In the genomic region with DNA sequence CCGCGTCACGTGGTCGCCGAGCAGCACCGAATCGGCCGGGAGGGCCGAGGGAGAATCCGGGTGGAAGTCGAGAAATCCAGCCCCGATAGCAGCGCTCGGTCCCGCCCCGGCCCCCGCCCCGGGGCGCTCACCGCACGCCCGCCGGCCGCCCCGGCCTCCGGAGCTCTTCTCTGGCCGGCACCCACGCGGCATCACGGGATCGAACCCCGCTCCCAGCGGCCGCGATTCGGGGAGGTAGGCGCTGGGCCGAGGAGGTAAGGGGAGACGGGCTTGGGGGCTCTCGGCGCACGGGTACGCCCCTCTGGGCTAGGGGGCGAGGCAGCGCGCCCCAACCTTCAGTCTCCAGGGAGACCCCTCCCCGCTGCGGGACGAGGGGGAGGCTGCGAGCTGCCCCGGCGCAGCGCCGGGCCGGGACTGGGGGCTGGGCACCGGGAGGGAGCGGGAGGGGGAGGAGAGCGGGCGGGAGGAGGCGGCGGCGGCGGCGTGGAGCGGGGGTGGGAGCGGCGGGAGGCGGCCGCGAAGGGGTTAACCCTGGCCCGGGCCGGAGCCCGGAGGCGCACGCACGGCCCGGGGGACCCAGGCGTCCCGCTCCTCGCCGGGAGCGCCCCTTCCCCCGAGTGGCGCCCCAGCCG, we compare ENCODE assay signal across 7 cellular contexts. TPM values are rescaled to one million over a fixed set of nuclear protein-coding genes. Genes with fewer than 3 reads are reported as not detected.
A peak's percentile ranks its signal among the peaks of the same experiment; 100 is the strongest.
DNase-seq lines count a peak whose midpoint lies in the region; ATAC-seq and TF ChIP-seq lines count a peak whose summit lies in the region.

No MANE protein-coding gene starts in this region.

- peaks cover 37% of the 10 kb centered on the region for H3K4me1 ChIP-seq in neural progenitor cell
- peaks cover 4 to 33% of the 10 kb centered on the region in 2 donors for H3K4me1 ChIP-seq in uterus

- peaks cover 38% of the 10 kb centered on the region for H4K20me1 ChIP-seq in neural progenitor cell (ENCODE audit: low read depth)

- peak overlapping the region; percentile 90 for H3K27ac ChIP-seq in neural progenitor cell
- H3K27ac ChIP-seq in uterus, result peak overlapping the region; percentile 86 to 94

- no peak for TF ChIP-seq CTCF in fibroblast of pulmonary artery (IDR thresholded peaks at IDR 0.05; ENCODE audit: low read length, missing control alignments)
- no peak for TF ChIP-seq CTCF in neural progenitor cell (IDR thresholded peaks at IDR 0.05)
- no peak for TF ChIP-seq CTCF in uterus (IDR thresholded peaks at IDR 0.05)

- H3K4me2 ChIP-seq in neural progenitor cell, result peak overlapping the region; percentile 92

- peak; percentile 48 for DNase-seq in LHCN-M2 (ENCODE audit: low read depth)
- DNase-seq in activated T-cell treated with anti-CD3 and anti-CD28 coated beads, Interleukin-2, amount 50 U/mL, for 72 hours, result peak; percentile 23 to 39
- DNase-seq in fibroblast of pulmonary artery (ENCODE audit: low read depth), result peak; percentile 50
- peak; percentile 81 for DNase-seq in neural progenitor cell (ENCODE audit: low spot score)
- peak; percentile 69 to 73 for DNase-seq in uterus
- DNase-seq in Kasumi-1 (lab: John Stamatoyannopoulos, UW), result no peak

- H3K4me1 Mint-ChIP-seq in activated T-cell treated with anti-CD3 and anti-CD28 coated beads, Interleukin-2, amount 50 U/mL, for 72 hours (ENCODE audit: low read depth), result peaks cover 8% of the 10 kb centered on the region
- H3K4me1 Mint-ChIP-seq in neural progenitor cell, result peaks cover 54% of the 10 kb centered on the region

- peaks cover 11% of the 10 kb centered on the region for H3K27me3 Mint-ChIP-seq in activated T-cell treated with anti-CD3 and anti-CD28 coated beads, Interleukin-2, amount 50 U/mL, for 72 hours (ENCODE audit: low read depth)
- H3K27me3 Mint-ChIP-seq in neural progenitor cell (ENCODE audit: insufficient read depth, low read depth), result peaks cover 5% of the 10 kb centered on the region

- H3K4me3 ChIP-seq in fibroblast of pulmonary artery (replicated peaks; ENCODE audit: low read depth, low read length) (peak overlapping the region; percentile 80), neural progenitor cell (peak overlapping the region; percentile 99), uterus (peak overlapping the region; percentile 61 to 77)

- no peak overlapping the region for H3K27ac Mint-ChIP-seq in activated T-cell treated with anti-CD3 and anti-CD28 coated beads, Interleukin-2, amount 50 U/mL, for 72 hours
- no peak overlapping the region for H3K27ac Mint-ChIP-seq in neural progenitor cell

- peak overlapping the region; percentile 82 for H3K9ac ChIP-seq in neural progenitor cell

- peaks cover 42% of the 10 kb centered on the region for H3F3A ChIP-seq in neural progenitor cell (ENCODE audit: low read depth)

- TF ChIP-seq POLR2A in GM18505 (IDR thresholded peaks at IDR 0.05; ENCODE audit: borderline replicate concordance, extremely low read depth, insufficient read depth, insufficient read length) (peak; percentile 47), uterus (IDR thresholded peaks at IDR 0.05) (peak in 1 of 2 donors; percentile 43)

- peaks cover 46% of the 10 kb centered on the region for H3K79me2 ChIP-seq in neural progenitor cell (ENCODE audit: low read depth)

- H3K27me3 ChIP-seq in neural progenitor cell (no peaks in the 10 kb centered on the region), uterus (no peaks in the 10 kb centered on the region)

- peak; percentile 24 for ATAC-seq in GM18505 (IDR thresholded peaks at IDR 0.05; ENCODE audit: unreplicated experiment)
- peak; percentile 65 to 67 for ATAC-seq in activated T-cell treated with anti-CD3 and anti-CD28 coated beads, Interleukin-2, amount 50 U/mL, for 72 hours (replicated peaks in 1 of 2)

- H2AFZ ChIP-seq in neural progenitor cell (replicated peaks), result peak overlapping the region; percentile 62

- no peaks in the 10 kb centered on the region for H3K9me3 Mint-ChIP-seq in activated T-cell treated with anti-CD3 and anti-CD28 coated beads, Interleukin-2, amount 50 U/mL, for 72 hours
- H3K9me3 Mint-ChIP-seq in neural progenitor cell, result no peaks in the 10 kb centered on the region

- intact Hi-C loops in uterus (cut with DNase I; ENCODE audit: low total_unique reads), result no loop called here

- H3K9me3 ChIP-seq in neural progenitor cell (ENCODE audit: low read depth), result no peaks in the 10 kb centered on the region
- H3K9me3 ChIP-seq in uterus, result no peaks in the 10 kb centered on the region

- no peaks in the 10 kb centered on the region for H3K36me3 ChIP-seq in neural progenitor cell
- no peaks in the 10 kb centered on the region for H3K36me3 ChIP-seq in uterus

- H3K4me3 Mint-ChIP-seq in activated T-cell treated with anti-CD3 and anti-CD28 coated beads, Interleukin-2, amount 50 U/mL, for 72 hours, result peak overlapping the region in 1 of 2 donors; percentile 74
- H3K4me3 Mint-ChIP-seq in neural progenitor cell, result peak overlapping the region; percentile 88

- peaks cover 0 to 1% of the 10 kb centered on the region in 2 donors for H3K36me3 Mint-ChIP-seq in activated T-cell treated with anti-CD3 and anti-CD28 coated beads, Interleukin-2, amount 50 U/mL, for 72 hours (ENCODE audit: insufficient read depth in 2 of 2)
- no peaks in the 10 kb centered on the region for H3K36me3 Mint-ChIP-seq in neural progenitor cell

RNA-seq across cellular contexts. Expression of a gene that starts 22.0 kb away (rescaled TPM):
- total RNA-seq in LHCN-M2 (2014; rRNA removed) (78.6 and 83.6 TPM in 2 replicates), neural progenitor cell (ENCODE audit: low replicate concordance) (22.9 and 45.6 TPM in 2 replicates), uterus (10 to 100 TPM; 10.9 to 86.0 (median 42.5) TPM)
- 139 TPM for polyA plus RNA-seq in LHCN-M2 (2012)
- total RNA-seq in activated T-cell treated with anti-CD3 and anti-CD28 coated beads, Interleukin-2, amount 50 U/mL, for 72 hours, result 1 to 10 TPM; 3.4 to 3.5 TPM

RNA-seq across cellular contexts. Expression of a gene that starts 36.3 kb away (rescaled TPM):
- 2,061 and 2,574 TPM in 2 replicates for total RNA-seq in LHCN-M2 (2014; rRNA removed)
- polyA plus RNA-seq in LHCN-M2 (2012), result 3,886 TPM
- 1,000 to 10,000 TPM; 2,954 to 3,917 TPM for total RNA-seq in activated T-cell treated with anti-CD3 and anti-CD28 coated beads, Interleukin-2, amount 50 U/mL, for 72 hours
- 3,204 and 3,639 TPM in 2 replicates for total RNA-seq in neural progenitor cell (ENCODE audit: low replicate concordance)
- total RNA-seq in uterus, result over 10,000 TPM in 1 of 4 donors, 1,000 to 10,000 TPM in 3; 2,445 to 12,361 (median 6,046) TPM

Comparison
In these comparisons a context has a peak if more than half of its experiments do, and no peak if none do; other contexts are left out.
1. DNase-seq: peak in LHCN-M2 (single experiment), activated T-cell treated with anti-CD3 and anti-CD28 coated beads, Interleukin-2, amount 50 U/mL, for 72 hours (2 of 2), fibroblast of pulmonary artery (single experiment), neural progenitor cell (single experiment) and uterus (2 of 2); none in Kasumi-1 (0 of 2).
2. Peak in every context shown above with its lines, with median percentiles within 50 percentile points of each other: H3K4me3 ChIP-seq.